ENCODE assay signal across 8 cellular contexts in the genomic region with DNA sequence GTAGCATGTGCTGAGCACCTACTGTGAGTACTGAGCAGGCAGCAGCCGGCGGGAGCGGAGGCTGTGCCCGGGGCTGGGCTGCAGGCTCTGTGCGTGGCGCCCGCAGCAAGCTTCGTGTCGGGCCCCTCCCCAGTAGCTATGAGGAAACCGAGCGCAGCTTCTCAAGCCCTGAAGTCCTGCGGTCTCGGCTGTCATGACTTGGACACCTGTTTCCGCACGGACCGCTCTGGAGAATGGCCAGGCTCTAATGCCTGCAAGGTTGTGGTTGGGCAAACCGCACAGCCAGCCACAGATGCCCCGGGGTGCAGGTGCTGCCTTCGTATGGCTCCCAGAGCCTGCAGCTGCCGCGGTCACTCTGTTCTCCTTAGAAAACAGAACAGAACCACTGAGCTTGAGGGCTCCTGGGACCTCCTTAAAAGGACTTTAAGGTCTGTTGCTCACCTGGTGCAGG. TPM values are rescaled to one million over a fixed set of nuclear protein-coding genes. Genes with fewer than 3 reads are reported as not detected.
DNase-seq lines count a peak whose midpoint lies in the region; ATAC-seq lines count a peak whose summit lies in the region.

No MANE protein-coding gene starts in this region.

- H3K4me3 Mint-ChIP-seq in IgD-negative memory B cell = peak overlapping the region in 3 of 4 donors; percentile 45 to 89 (median 54)
- H3K4me3 Mint-ChIP-seq in activated T-cell treated with anti-CD3 and anti-CD28 coated beads, Interleukin-2, amount 50 U/mL, for 4 hours = no peak overlapping the region
- no peak overlapping the region for H3K4me3 Mint-ChIP-seq in activated T-helper 1 cell treated with anti-CD3 and anti-CD28 coated beads, Interleukin-12 subunit alpha, Interleukin-12 subunit beta, Interleukin-2, Interleukin-4 antibody, amounts not matched to agents 30 ng/mL and 10 ng/mL and 1 ng/mL, durations not matched to agents 14 hours and 24 hours and 36 hours

- no peaks in the 10 kb centered on the region for H3K27me3 Mint-ChIP-seq in IgD-negative memory B cell
- no peaks in the 10 kb centered on the region for H3K27me3 Mint-ChIP-seq in activated T-cell treated with anti-CD3 and anti-CD28 coated beads, Interleukin-2, amount 50 U/mL, for 4 hours (ENCODE audit: low read depth)
- no peaks in the 10 kb centered on the region for H3K27me3 Mint-ChIP-seq in activated T-helper 1 cell treated with anti-CD3 and anti-CD28 coated beads, Interleukin-12 subunit alpha, Interleukin-12 subunit beta, Interleukin-2, Interleukin-4 antibody, amounts not matched to agents 30 ng/mL and 10 ng/mL and 1 ng/mL, durations not matched to agents 14 hours and 24 hours and 36 hours (ENCODE audit: insufficient read depth)

- ATAC-seq in GM21390 (IDR thresholded peaks at IDR 0.05; ENCODE audit: unreplicated experiment) = peak; percentile 59
- ATAC-seq in activated T-cell treated with anti-CD3 and anti-CD28 coated beads, Interleukin-2, amount 50 U/mL, for 4 hours = no peak

- DNase-seq in DMS53 treated with DMSO at 0.1 percent for 48 hours (lab: John Stamatoyannopoulos, UW; ENCODE audit: unreplicated experiment) (peak; percentile 68), germinal center (ENCODE audit: low spot score) (peak; percentile 65), DMS 273 (lab: John Stamatoyannopoulos, UW; ENCODE audit: unreplicated experiment) (no peak)
- no peak for DNase-seq in stimulated activated CD4-positive, alpha-beta T cell treated with anti-CD3 and anti-CD28 coated beads, Interleukin-2, amount 100 ng/mL, for 24 hours
- no peak for DNase-seq in activated T-cell treated with anti-CD3 and anti-CD28 coated beads, Interleukin-2, amount 50 U/mL, for 4 hours
- no peak for DNase-seq in activated T-helper 1 cell treated with anti-CD3 and anti-CD28 coated beads, Interleukin-12 subunit alpha, Interleukin-12 subunit beta, Interleukin-2, Interleukin-4 antibody, amounts not matched to agents 30 ng/mL and 10 ng/mL and 1 ng/mL, durations not matched to agents 14 hours and 24 hours and 36 hours (ENCODE audit: low spot score)

- no peaks in the 10 kb centered on the region for H3K9me3 Mint-ChIP-seq in IgD-negative memory B cell
- no peaks in the 10 kb centered on the region for H3K9me3 Mint-ChIP-seq in activated T-cell treated with anti-CD3 and anti-CD28 coated beads, Interleukin-2, amount 50 U/mL, for 4 hours
- H3K9me3 Mint-ChIP-seq in activated T-helper 1 cell treated with anti-CD3 and anti-CD28 coated beads, Interleukin-12 subunit alpha, Interleukin-12 subunit beta, Interleukin-2, Interleukin-4 antibody, amounts not matched to agents 30 ng/mL and 10 ng/mL and 1 ng/mL, durations not matched to agents 14 hours and 24 hours and 36 hours = no peaks in the 10 kb centered on the region

- peak overlapping the region in 2 of 3 donors; percentile 24 to 96 for H3K27ac Mint-ChIP-seq in IgD-negative memory B cell
- H3K27ac Mint-ChIP-seq in activated T-helper 1 cell treated with anti-CD3 and anti-CD28 coated beads, Interleukin-12 subunit alpha, Interleukin-12 subunit beta, Interleukin-2, Interleukin-4 antibody, amounts not matched to agents 30 ng/mL and 10 ng/mL and 1 ng/mL, durations not matched to agents 14 hours and 24 hours and 36 hours = no peak overlapping the region

- intact Hi-C loops in activated T-helper 1 cell treated with anti-CD3 and anti-CD28 coated beads, Interleukin-12 subunit alpha, Interleukin-12 subunit beta, Interleukin-2, Interleukin-4 antibody, amounts not matched to agents 30 ng/mL and 10 ng/mL and 1 ng/mL, durations not matched to agents 14 hours and 24 hours and 36 hours (cut with micrococcal nuclease) = no loop called here

- peaks cover 1 to 11% (median 4%) of the 10 kb centered on the region in 3 donors for H3K4me1 Mint-ChIP-seq in IgD-negative memory B cell
- H3K4me1 Mint-ChIP-seq in activated T-cell treated with anti-CD3 and anti-CD28 coated beads, Interleukin-2, amount 50 U/mL, for 4 hours (ENCODE audit: low read depth) = no peaks in the 10 kb centered on the region
- no peaks in the 10 kb centered on the region for H3K4me1 Mint-ChIP-seq in activated T-helper 1 cell treated with anti-CD3 and anti-CD28 coated beads, Interleukin-12 subunit alpha, Interleukin-12 subunit beta, Interleukin-2, Interleukin-4 antibody, amounts not matched to agents 30 ng/mL and 10 ng/mL and 1 ng/mL, durations not matched to agents 14 hours and 24 hours and 36 hours (ENCODE audit: low read depth)

- peaks cover 3% of the 10 kb centered on the region for H3K36me3 Mint-ChIP-seq in IgD-negative memory B cell
- H3K36me3 Mint-ChIP-seq in activated T-cell treated with anti-CD3 and anti-CD28 coated beads, Interleukin-2, amount 50 U/mL, for 4 hours (ENCODE audit: insufficient read depth) = peaks cover 20% of the 10 kb centered on the region
- H3K36me3 Mint-ChIP-seq in activated T-helper 1 cell treated with anti-CD3 and anti-CD28 coated beads, Interleukin-12 subunit alpha, Interleukin-12 subunit beta, Interleukin-2, Interleukin-4 antibody, amounts not matched to agents 30 ng/mL and 10 ng/mL and 1 ng/mL, durations not matched to agents 14 hours and 24 hours and 36 hours (ENCODE audit: low read depth) = peaks cover 12% of the 10 kb centered on the region

RNA-seq across cellular contexts. Expression of gene PYGB, which starts 33.7 kb away (rescaled TPM):
- polyA plus RNA-seq in IgD-negative memory B cell = 27.6 TPM
- total RNA-seq in activated T-cell treated with anti-CD3 and anti-CD28 coated beads, Interleukin-2, amount 50 U/mL, for 4 hours = 10 to 100 TPM; 32.5 to 37.6 (median 34.6) TPM
- total RNA-seq in activated T-helper 1 cell treated with anti-CD3 and anti-CD28 coated beads, Interleukin-12 subunit alpha, Interleukin-12 subunit beta, Interleukin-2, Interleukin-4 antibody, amounts not matched to agents 30 ng/mL and 10 ng/mL and 1 ng/mL, durations not matched to agents 14 hours and 24 hours and 36 hours = 36.8 and 38.5 TPM in 2 replicates

Comparison
In these comparisons a context has a peak if more than half of its experiments do, and no peak if none do; other contexts are left out.
1. DNase-seq: peak in DMS53 treated with DMSO at 0.1 percent for 48 hours (single experiment) and germinal center (single experiment); none in DMS 273 (single experiment), stimulated activated CD4-positive, alpha-beta T cell treated with anti-CD3 and anti-CD28 coated beads, Interleukin-2, amount 100 ng/mL, for 24 hours (0 of 2), activated T-cell treated with anti-CD3 and anti-CD28 coated beads, Interleukin-2, amount 50 U/mL, for 4 hours (single experiment) and activated T-helper 1 cell treated with anti-CD3 and anti-CD28 coated beads, Interleukin-12 subunit alpha, Interleukin-12 subunit beta, Interleukin-2, Interleukin-4 antibody, amounts not matched to agents 30 ng/mL and 10 ng/mL and 1 ng/mL, durations not matched to agents 14 hours and 24 hours and 36 hours (single experiment).
2. H3K4me3 Mint-ChIP-seq: peak in IgD-negative memory B cell (3 of 4); none in activated T-cell treated with anti-CD3 and anti-CD28 coated beads, Interleukin-2, amount 50 U/mL, for 4 hours (single experiment) and activated T-helper 1 cell treated with anti-CD3 and anti-CD28 coated beads, Interleukin-12 subunit alpha, Interleukin-12 subunit beta, Interleukin-2, Interleukin-4 antibody, amounts not matched to agents 30 ng/mL and 10 ng/mL and 1 ng/mL, durations not matched to agents 14 hours and 24 hours and 36 hours (single experiment).